In genomic region chr7:33832326-33832725, GRCh38 we compare ENCODE assay signal across 26 cellular contexts.
A peak's percentile ranks its signal among the peaks of the same experiment; 100 is the strongest.
DNase-seq lines count a peak whose midpoint lies in the region; ATAC-seq and TF ChIP-seq lines count a peak whose summit lies in the region.
"Had no signal": no experiment of that assay in that cellular context is flagged by ENCODE, and none has a peak within 500 bp of the region (broad histone marks: within the 10 kb centered on the region; RNA-seq: fewer than 3 reads in every experiment).

No MANE protein-coding gene starts in this region.

- H4K8ac ChIP-seq in mesenchymal stem cell (ENCODE audit: low read length): no peak overlapping the region

- peaks cover 3% of the 10 kb centered on the region for H3K27me3 Mint-ChIP-seq in GM23338 (ENCODE audit: insufficient read depth, low read depth, poor library complexity)
- H3K27me3 Mint-ChIP-seq: activated CD4-positive, alpha-beta memory T cell treated with anti-CD3 and anti-CD28 coated beads for 36 hours; CD4-positive, alpha-beta memory T cell; effector memory CD8-positive, alpha-beta T cell; stimulated activated naive CD8-positive, alpha-beta T cell treated with anti-CD3 and anti-CD28 coated beads, Interleukin-15, Interleukin-2, amounts not matched to agents 100 ng/mL and 50 ng/mL, for 24 hours had no signal

- no peak overlapping the region for H2BK5ac ChIP-seq in mesenchymal stem cell (ENCODE audit: low read depth, low read length, poor library complexity, severe bottlenecking)

- no peak overlapping the region for H2BK120ac ChIP-seq in mesenchymal stem cell (ENCODE audit: low read depth, low read length)

- TF ChIP-seq EP300 in SK-N-SH (IDR thresholded peaks at IDR 0.05; ENCODE audit: borderline replicate concordance in 1 of 2, low read depth in 1 of 2, low read length in 1 of 2): no peak

- H3K36me3 Mint-ChIP-seq in GM23338 (ENCODE audit: low read depth): no peaks in the 10 kb centered on the region
- H3K36me3 Mint-ChIP-seq: activated CD4-positive, alpha-beta memory T cell treated with anti-CD3 and anti-CD28 coated beads for 36 hours; CD4-positive, alpha-beta memory T cell had no signal

- no peak overlapping the region for H3K27ac Mint-ChIP-seq in GM23338
- H3K27ac Mint-ChIP-seq: activated CD4-positive, alpha-beta memory T cell treated with anti-CD3 and anti-CD28 coated beads for 36 hours; CD4-positive, alpha-beta memory T cell; effector memory CD8-positive, alpha-beta T cell; stimulated activated naive CD8-positive, alpha-beta T cell treated with anti-CD3 and anti-CD28 coated beads, Interleukin-15, Interleukin-2, amounts not matched to agents 100 ng/mL and 50 ng/mL, for 24 hours had no signal

- DNase-seq in SK-N-SH (no peak), WERI-Rb-1 (peak; percentile 90), mesenchymal stem cell (no peak), smooth muscle cell (lab: John Stamatoyannopoulos, UW; ENCODE audit: unreplicated experiment) (no peak), G401 (ENCODE audit: low spot score) (no peak), GM23338 (ENCODE audit: low spot score) (no peak), CD1c-positive myeloid dendritic cell (ENCODE audit: extremely low spot score) (no peak)
- DNase-seq: 8988T; activated CD4-positive, alpha-beta memory T cell treated with anti-CD3 and anti-CD28 coated beads for 36 hours; activated CD8-positive, alpha-beta memory T cell treated with anti-CD3 and anti-CD28 coated beads, Interleukin-2, amount 50 U/mL, for 4 hours; activated naive CD4-positive, alpha-beta T cell treated with anti-CD3 and anti-CD28 coated beads, Interleukin-2, amount 50 U/mL, for 16 hours; AML-193; amygdala; CD4-positive, alpha-beta memory T cell; effector memory CD8-positive, alpha-beta T cell; esophagus squamous epithelium; GDM1; IMR-90; kidney glomerular epithelial cell; NCI-H1694 treated with DMSO at 0.1 percent for 48 hours; NCI-H69 had no signal

- no peak overlapping the region for H3K23ac ChIP-seq in mesenchymal stem cell (ENCODE audit: low read length in 2 of 2)

- ATAC-seq in SK-N-SH treated with all-trans-retinoic acid at 6 μM for 48 hours (peak; percentile 65), GM23338 (no peak)
- ATAC-seq: activated CD4-positive, CD25-positive, alpha-beta regulatory T cell treated with anti-CD3 and anti-CD28 coated beads, Interleukin-2, amount 50 U/mL, for 24 hours; effector memory CD8-positive, alpha-beta T cell had no signal

- H3K4me3 Mint-ChIP-seq in GM23338: no peak overlapping the region
- H3K4me3 Mint-ChIP-seq: activated CD4-positive, alpha-beta memory T cell treated with anti-CD3 and anti-CD28 coated beads for 36 hours; CD4-positive, alpha-beta memory T cell; effector memory CD8-positive, alpha-beta T cell; stimulated activated naive CD8-positive, alpha-beta T cell treated with anti-CD3 and anti-CD28 coated beads, Interleukin-15, Interleukin-2, amounts not matched to agents 100 ng/mL and 50 ng/mL, for 24 hours had no signal

- no peak overlapping the region for H3K14ac ChIP-seq in mesenchymal stem cell (ENCODE audit: low read length in 2 of 2)

- CTCF ChIA-PET in SK-N-SH (lab: Yijun Ruan, JAX): interaction anchor here (1.0 kb wide), 1 partner anchor 20 kb away, joined by 3 read pairs; no protein-coding TSS in a partner anchor

- TF ChIP-seq CTCF in SK-N-SH (IDR thresholded peaks at IDR 0.05) (no peak), WERI-Rb-1 (IDR thresholded peaks at IDR 0.05; ENCODE audit: low read depth, low read length) (no peak), smooth muscle cell (IDR thresholded peaks at IDR 0.05; ENCODE audit: borderline replicate concordance, insufficient read depth, poor library complexity, severe bottlenecking) (no peak), GM23338 (conservative IDR thresholded peaks at IDR 0.05; ENCODE audit: low read depth in 2 of 2) (no peak)

- H3K4ac ChIP-seq in mesenchymal stem cell (ENCODE audit: low read depth in 1 of 2, low read length in 2 of 2): no peak overlapping the region

- H4K91ac ChIP-seq in mesenchymal stem cell (ENCODE audit: low read length): no peak overlapping the region

- H2AFZ ChIP-seq in SK-N-SH (ENCODE audit: low read depth) (no peak overlapping the region), mesenchymal stem cell (ENCODE audit: low read depth, low read length) (no peak overlapping the region), smooth muscle cell (ENCODE audit: low read depth) (no peak overlapping the region), GM23338 (no peak overlapping the region)

- no peak overlapping the region for H2BK12ac ChIP-seq in mesenchymal stem cell (ENCODE audit: low read length in 2 of 2)

- in situ Hi-C loops in G401 (cut with HindIII; ENCODE audit: low sequenced_read_pairs): no loop called here

- H3K9ac ChIP-seq in SK-N-SH (no peak overlapping the region), mesenchymal stem cell (ENCODE audit: low read length) (peak overlapping the region; percentile 42), smooth muscle cell (ENCODE audit: low read depth) (no peak overlapping the region)

- TF ChIP-seq RAD21 in SK-N-SH (IDR thresholded peaks at IDR 0.05; ENCODE audit: low read length): no peak

- no peak overlapping the region for H3K4me3 ChIP-seq in SK-N-SH (ENCODE audit: low read depth in 2 of 2, low read length in 1 of 2)
- peak overlapping the region; percentile 24 for H3K4me3 ChIP-seq in WERI-Rb-1 (ENCODE audit: low read depth, low read length)
- peak overlapping the region in 1 of 2 experiments; percentile 58 for H3K4me3 ChIP-seq in mesenchymal stem cell (ENCODE audit: insufficient read depth in 1 of 2, low read depth in 1 of 2, low read length in 2 of 2)
- H3K4me3 ChIP-seq in smooth muscle cell: no peak overlapping the region
- H3K4me3 ChIP-seq in GM23338: no peak overlapping the region
- H3K4me3 ChIP-seq: HAP-1 had no signal

- no peaks in the 10 kb centered on the region for H3K79me1 ChIP-seq in mesenchymal stem cell (replicated peaks; ENCODE audit: low read length, poor library complexity, severe bottlenecking)

- H3K79me2 ChIP-seq in SK-N-SH (ENCODE audit: insufficient read depth) (no peaks in the 10 kb centered on the region), smooth muscle cell (ENCODE audit: low read depth) (no peaks in the 10 kb centered on the region), GM23338 (replicated peaks; ENCODE audit: insufficient read depth) (no peaks in the 10 kb centered on the region)

- H3K4me1 ChIP-seq in SK-N-SH (ENCODE audit: control insufficient read depth in 1 of 2, insufficient read depth in 2 of 2, low read depth in 1 of 2, low read length in 1 of 2): peaks cover 3 to 5% of the 10 kb centered on the region in 2 experiments; a peak in 2 of 4 replicates
- no peaks in the 10 kb centered on the region for H3K4me1 ChIP-seq in mesenchymal stem cell (ENCODE audit: control insufficient read depth, insufficient read depth, low read depth, low read length)
- no peaks in the 10 kb centered on the region for H3K4me1 ChIP-seq in smooth muscle cell (ENCODE audit: low read depth)
- H3K4me1 ChIP-seq in GM23338 (ENCODE audit: insufficient read depth): no peaks in the 10 kb centered on the region
- H3K4me1 ChIP-seq: breast epithelium, HAP-1 had no signal

- no peak overlapping the region for H3K18ac ChIP-seq in mesenchymal stem cell (ENCODE audit: low read depth in 1 of 2, low read length in 2 of 2)

- H3K36me3 ChIP-seq in SK-N-SH (replicated peaks in 1 of 2; ENCODE audit: control insufficient read depth in 1 of 2, insufficient read depth in 2 of 2, low read length in 1 of 2): no peaks in the 10 kb centered on the region
- no peaks in the 10 kb centered on the region for H3K36me3 ChIP-seq in WERI-Rb-1
- no peaks in the 10 kb centered on the region for H3K36me3 ChIP-seq in mesenchymal stem cell (ENCODE audit: control insufficient read depth in 1 of 2, insufficient read depth in 2 of 2, low read depth in 1 of 2, low read length in 2 of 2)
- no peaks in the 10 kb centered on the region for H3K36me3 ChIP-seq in smooth muscle cell (ENCODE audit: low read depth)
- no peaks in the 10 kb centered on the region for H3K36me3 ChIP-seq in GM23338 (ENCODE audit: insufficient read depth)
- H3K36me3 ChIP-seq: breast epithelium, esophagus squamous epithelium, HAP-1 had no signal

- no peaks in the 10 kb centered on the region for H3K9me3 ChIP-seq in SK-N-SH
- H3K9me3 ChIP-seq in WERI-Rb-1 (ENCODE audit: severe bottlenecking): no peaks in the 10 kb centered on the region
- peaks cover 3% of the 10 kb centered on the region for H3K9me3 ChIP-seq in mesenchymal stem cell (ENCODE audit: control insufficient read depth, low read length)
- H3K9me3 ChIP-seq in smooth muscle cell (replicated peaks; ENCODE audit: low read depth): no peaks in the 10 kb centered on the region
- H3K9me3 ChIP-seq: breast epithelium, esophagus squamous epithelium, HAP-1 had no signal

- H3K27ac ChIP-seq in SK-N-SH (ENCODE audit: low read depth in 2 of 2, low read length in 1 of 2): no peak overlapping the region
- H3K27ac ChIP-seq in WERI-Rb-1: peak overlapping the region; percentile 48
- no peak overlapping the region for H3K27ac ChIP-seq in mesenchymal stem cell (ENCODE audit: low read length, poor library complexity, severe bottlenecking)
- no peak overlapping the region for H3K27ac ChIP-seq in smooth muscle cell (ENCODE audit: low read depth)
- no peak overlapping the region for H3K27ac ChIP-seq in GM23338 (ENCODE audit: low read depth)

- H3K4me1 Mint-ChIP-seq in GM23338: no peaks in the 10 kb centered on the region; the same call in 2 of the 3 replicates
- H3K4me1 Mint-ChIP-seq: CD4-positive, alpha-beta memory T cell had no signal

- no peaks in the 10 kb centered on the region for H4K20me1 ChIP-seq in SK-N-SH (ENCODE audit: insufficient read depth)
- no peaks in the 10 kb centered on the region for H4K20me1 ChIP-seq in smooth muscle cell (ENCODE audit: low read depth)
- H4K20me1 ChIP-seq in GM23338 (replicated peaks; ENCODE audit: insufficient read depth): peaks cover 6% of the 10 kb centered on the region; the same call in 1 of the 2 replicates

- H3K9me3 Mint-ChIP-seq in GM23338: peaks cover 6% of the 10 kb centered on the region; the same call in 2 of the 3 replicates

- H2BK15ac ChIP-seq in mesenchymal stem cell (ENCODE audit: low read depth, poor library complexity, severe bottlenecking): no peak overlapping the region

- 56% methylated on average over 6 of the region's 6 CpGs for WGBS in SK-N-SH (ENCODE audit: low lambda C conversion rate)
- 94% methylated on average over 6 of the region's 6 CpGs for WGBS in mesenchymal stem cell
- WGBS in smooth muscle cell (ENCODE audit: low lambda C conversion rate): 10% methylated on average over 6 of the region's 6 CpGs

- no peaks in the 10 kb centered on the region for H3K27me3 ChIP-seq in SK-N-SH (ENCODE audit: insufficient read depth)
- H3K27me3 ChIP-seq in WERI-Rb-1 (ENCODE audit: insufficient read depth, low read depth, severe bottlenecking): no peaks in the 10 kb centered on the region
- peaks cover 0 to 8% of the 10 kb centered on the region in 2 experiments for H3K27me3 ChIP-seq in mesenchymal stem cell (ENCODE audit: control insufficient read depth in 1 of 2, insufficient read depth in 1 of 2, low read length in 2 of 2)
- H3K27me3 ChIP-seq in smooth muscle cell (ENCODE audit: low read depth): peaks cover 61% of the 10 kb centered on the region
- H3K27me3 ChIP-seq in GM23338 (ENCODE audit: insufficient read depth): no peaks in the 10 kb centered on the region
- H3K27me3 ChIP-seq: breast epithelium, esophagus squamous epithelium had no signal

- POLR2A ChIA-PET in SK-N-SH (lab: Yijun Ruan, JAX): no interaction called here

- H3F3A ChIP-seq in SK-N-SH (replicated peaks; ENCODE audit: insufficient read depth): no peaks in the 10 kb centered on the region
- no peaks in the 10 kb centered on the region for H3F3A ChIP-seq in smooth muscle cell (ENCODE audit: low read depth)
- no peaks in the 10 kb centered on the region for H3F3A ChIP-seq in GM23338 (replicated peaks; ENCODE audit: low read depth)

- no peak overlapping the region for H2AK5ac ChIP-seq in mesenchymal stem cell (ENCODE audit: low read length, severe bottlenecking)

- no peak overlapping the region for H3K4me2 ChIP-seq in SK-N-SH
- no peak overlapping the region for H3K4me2 ChIP-seq in mesenchymal stem cell (ENCODE audit: low read length, poor library complexity, severe bottlenecking)
- H3K4me2 ChIP-seq in smooth muscle cell: peak overlapping the region; percentile 32
- H3K4me2 ChIP-seq in GM23338: no peak overlapping the region

- H3K9me2 ChIP-seq in SK-N-SH: no peaks in the 10 kb centered on the region
- H3K9me2 ChIP-seq in GM23338 (ENCODE audit: insufficient read depth): no peaks in the 10 kb centered on the region
